Comparison of ENCODE assay signal across 1 cellular context in the genomic region with DNA sequence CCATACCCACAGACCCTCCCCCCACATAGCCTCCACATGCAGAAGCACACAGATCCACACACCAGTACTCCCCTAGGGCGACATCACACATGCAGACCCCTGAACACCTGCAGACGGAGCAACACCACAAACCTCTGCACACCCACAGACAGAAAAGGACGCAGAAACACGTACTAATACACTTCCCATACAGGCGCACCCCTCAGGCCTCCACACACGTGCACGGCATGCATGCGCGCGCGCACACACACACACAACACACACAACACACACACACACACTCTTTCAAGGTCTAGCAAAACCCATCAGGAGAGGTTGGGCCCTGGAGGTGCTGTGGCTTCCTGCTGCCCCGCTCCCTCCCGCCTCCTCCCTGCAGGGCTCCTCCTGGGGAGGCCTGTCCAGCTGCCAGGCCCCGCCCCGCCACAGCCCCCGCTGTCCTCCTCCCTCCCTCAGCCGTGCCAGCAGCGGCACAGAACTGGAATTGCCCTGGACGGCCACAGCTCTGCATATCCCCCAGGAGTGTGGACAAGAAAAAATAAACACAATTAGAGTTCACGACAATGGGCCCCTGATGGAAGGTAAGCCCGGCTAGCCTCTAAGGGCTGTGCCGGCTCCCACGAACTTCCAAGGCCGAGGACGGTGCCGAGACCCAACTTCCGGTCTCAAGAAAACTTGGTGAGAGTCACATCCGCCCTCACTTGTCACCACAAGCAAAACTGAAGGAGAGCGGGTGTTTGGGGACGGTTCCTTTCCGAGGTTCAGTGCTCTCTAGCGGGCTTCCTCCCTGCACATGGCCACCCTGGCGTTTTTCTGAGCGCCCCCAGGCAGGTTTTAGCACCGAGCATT.
TF ChIP-seq lines count a peak whose summit lies in the region.

No MANE protein-coding gene starts in this region.

TF ChIP-seq in A549, 52 proteins besides CTCF, POLR2A, EP300 and RAD21 (continued from another document):
- TF ChIP-seq, protein P1, sequence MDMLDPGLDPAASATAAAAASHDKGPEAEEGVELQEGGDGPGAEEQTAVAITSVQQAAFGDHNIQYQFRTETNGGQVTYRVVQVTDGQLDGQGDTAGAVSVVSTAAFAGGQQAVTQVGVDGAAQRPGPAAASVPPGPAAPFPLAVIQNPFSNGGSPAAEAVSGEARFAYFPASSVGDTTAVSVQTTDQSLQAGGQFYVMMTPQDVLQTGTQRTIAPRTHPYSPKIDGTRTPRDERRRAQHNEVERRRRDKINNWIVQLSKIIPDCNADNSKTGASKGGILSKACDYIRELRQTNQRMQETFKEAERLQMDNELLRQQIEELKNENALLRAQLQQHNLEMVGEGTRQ (IDR thresholded peaks at IDR 0.05) = no peak
- TF ChIP-seq CBX8 (IDR thresholded peaks at IDR 0.05) (no peak), KDM5A (IDR thresholded peaks at IDR 0.05) (no peak), MAFK (IDR thresholded peaks at IDR 0.05; ENCODE audit: partially characterized antibody) (no peak), PHF8 (IDR thresholded peaks at IDR 0.05; ENCODE audit: borderline replicate concordance, low read depth) (peak; percentile 51; the same call in 1 of the 2 replicates), HOXB5 (CRISPR knock-in tag; IDR thresholded peaks at IDR 0.05) (no peak), FOXS1 (CRISPR knock-in tag; IDR thresholded peaks at IDR 0.05) (no peak), POLR2AphosphoS2 (conservative IDR thresholded peaks at IDR 0.05; ENCODE audit: low read length) (no peak), EHMT2 (IDR thresholded peaks at IDR 0.05; ENCODE audit: low read depth) (no peak), BHLHE40 (IDR thresholded peaks at IDR 0.05; ENCODE audit: low read depth, low read length) (peak; percentile 44; the same call in 1 of the 2 replicates), HOXA7 (CRISPR knock-in tag; IDR thresholded peaks at IDR 0.05) (no peak), JUN (IDR thresholded peaks at IDR 0.05) (peak; percentile 77 to 79; a peak in 4 of 5 replicates), CEBPB (IDR thresholded peaks at IDR 0.05) (no peak), GATA3 (IDR thresholded peaks at IDR 0.05; ENCODE audit: borderline replicate concordance) (no peak), HEYL (CRISPR knock-in tag; IDR thresholded peaks at IDR 0.05) (no peak), CHD2 (IDR thresholded peaks at IDR 0.05; ENCODE audit: low read length, partially characterized antibody) (no peak), NFE2L2 (conservative IDR thresholded peaks at IDR 0.05; ENCODE audit: low read length) (no peak), RARB (CRISPR knock-in tag; IDR thresholded peaks at IDR 0.05) (0 out of 2 replicates have a peak, but pooled peaks have one; percentile 22), SREBF2 (IDR thresholded peaks at IDR 0.05) (no peak), FOSL2 (IDR thresholded peaks at IDR 0.05) (no peak), FOSL2 (CRISPR knock-in tag; IDR thresholded peaks at IDR 0.05) (no peak), RCOR1 (IDR thresholded peaks at IDR 0.05; ENCODE audit: low read depth, low read length) (no peak), RFX5 (IDR thresholded peaks at IDR 0.05) (no peak), HOXB13 (CRISPR knock-in tag; IDR thresholded peaks at IDR 0.05; ENCODE audit: low read depth) (no peak), ZC3H11A (IDR thresholded peaks at IDR 0.05) (no peak), KDM1A (IDR thresholded peaks at IDR 0.05; ENCODE audit: low read depth) (no peak), EHF (CRISPR knock-in tag; IDR thresholded peaks at IDR 0.05) (no peak), CBX2 (IDR thresholded peaks at IDR 0.05; ENCODE audit: borderline replicate concordance, low read depth) (no peak), NR3C1 (IDR thresholded peaks at IDR 0.05) (no peak), ESRRA (IDR thresholded peaks at IDR 0.05; ENCODE audit: borderline replicate concordance, low read length) (no peak), SMC3 (IDR thresholded peaks at IDR 0.05) (no peak; the same call in 2 of the 3 replicates), ZNF302 (CRISPR knock-in tag; IDR thresholded peaks at IDR 0.05) (no peak), RNF2 (IDR thresholded peaks at IDR 0.05; ENCODE audit: borderline replicate concordance, low read depth) (no peak), ZFP36 (IDR thresholded peaks at IDR 0.05; ENCODE audit: borderline replicate concordance, partially characterized antibody) (no peak)
- TF ChIP-seq, protein P2, sequence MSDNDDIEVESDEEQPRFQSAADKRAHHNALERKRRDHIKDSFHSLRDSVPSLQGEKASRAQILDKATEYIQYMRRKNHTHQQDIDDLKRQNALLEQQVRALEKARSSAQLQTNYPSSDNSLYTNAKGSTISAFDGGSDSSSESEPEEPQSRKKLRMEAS (IDR thresholded peaks at IDR 0.05) = peak; percentile 80
- TF ChIP-seq, protein P3, sequence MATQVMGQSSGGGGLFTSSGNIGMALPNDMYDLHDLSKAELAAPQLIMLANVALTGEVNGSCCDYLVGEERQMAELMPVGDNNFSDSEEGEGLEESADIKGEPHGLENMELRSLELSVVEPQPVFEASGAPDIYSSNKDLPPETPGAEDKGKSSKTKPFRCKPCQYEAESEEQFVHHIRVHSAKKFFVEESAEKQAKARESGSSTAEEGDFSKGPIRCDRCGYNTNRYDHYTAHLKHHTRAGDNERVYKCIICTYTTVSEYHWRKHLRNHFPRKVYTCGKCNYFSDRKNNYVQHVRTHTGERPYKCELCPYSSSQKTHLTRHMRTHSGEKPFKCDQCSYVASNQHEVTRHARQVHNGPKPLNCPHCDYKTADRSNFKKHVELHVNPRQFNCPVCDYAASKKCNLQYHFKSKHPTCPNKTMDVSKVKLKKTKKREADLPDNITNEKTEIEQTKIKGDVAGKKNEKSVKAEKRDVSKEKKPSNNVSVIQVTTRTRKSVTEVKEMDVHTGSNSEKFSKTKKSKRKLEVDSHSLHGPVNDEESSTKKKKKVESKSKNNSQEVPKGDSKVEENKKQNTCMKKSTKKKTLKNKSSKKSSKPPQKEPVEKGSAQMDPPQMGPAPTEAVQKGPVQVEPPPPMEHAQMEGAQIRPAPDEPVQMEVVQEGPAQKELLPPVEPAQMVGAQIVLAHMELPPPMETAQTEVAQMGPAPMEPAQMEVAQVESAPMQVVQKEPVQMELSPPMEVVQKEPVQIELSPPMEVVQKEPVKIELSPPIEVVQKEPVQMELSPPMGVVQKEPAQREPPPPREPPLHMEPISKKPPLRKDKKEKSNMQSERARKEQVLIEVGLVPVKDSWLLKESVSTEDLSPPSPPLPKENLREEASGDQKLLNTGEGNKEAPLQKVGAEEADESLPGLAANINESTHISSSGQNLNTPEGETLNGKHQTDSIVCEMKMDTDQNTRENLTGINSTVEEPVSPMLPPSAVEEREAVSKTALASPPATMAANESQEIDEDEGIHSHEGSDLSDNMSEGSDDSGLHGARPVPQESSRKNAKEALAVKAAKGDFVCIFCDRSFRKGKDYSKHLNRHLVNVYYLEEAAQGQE (IDR thresholded peaks at IDR 0.05) = no peak
- TF ChIP-seq, protein P4, sequence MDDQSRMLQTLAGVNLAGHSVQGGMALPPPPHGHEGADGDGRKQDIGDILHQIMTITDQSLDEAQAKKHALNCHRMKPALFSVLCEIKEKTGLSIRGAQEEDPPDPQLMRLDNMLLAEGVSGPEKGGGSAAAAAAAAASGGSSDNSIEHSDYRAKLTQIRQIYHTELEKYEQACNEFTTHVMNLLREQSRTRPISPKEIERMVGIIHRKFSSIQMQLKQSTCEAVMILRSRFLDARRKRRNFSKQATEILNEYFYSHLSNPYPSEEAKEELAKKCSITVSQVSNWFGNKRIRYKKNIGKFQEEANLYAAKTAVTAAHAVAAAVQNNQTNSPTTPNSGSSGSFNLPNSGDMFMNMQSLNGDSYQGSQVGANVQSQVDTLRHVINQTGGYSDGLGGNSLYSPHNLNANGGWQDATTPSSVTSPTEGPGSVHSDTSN (IDR thresholded peaks at IDR 0.05) = 0 out of 2 replicates have a peak, but pooled peaks have one; percentile 37
- TF ChIP-seq, protein P5, sequence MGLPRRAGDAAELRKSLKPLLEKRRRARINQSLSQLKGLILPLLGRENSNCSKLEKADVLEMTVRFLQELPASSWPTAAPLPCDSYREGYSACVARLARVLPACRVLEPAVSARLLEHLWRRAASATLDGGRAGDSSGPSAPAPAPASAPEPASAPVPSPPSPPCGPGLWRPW (IDR thresholded peaks at IDR 0.05) = no peak
